In the genomic region with DNA sequence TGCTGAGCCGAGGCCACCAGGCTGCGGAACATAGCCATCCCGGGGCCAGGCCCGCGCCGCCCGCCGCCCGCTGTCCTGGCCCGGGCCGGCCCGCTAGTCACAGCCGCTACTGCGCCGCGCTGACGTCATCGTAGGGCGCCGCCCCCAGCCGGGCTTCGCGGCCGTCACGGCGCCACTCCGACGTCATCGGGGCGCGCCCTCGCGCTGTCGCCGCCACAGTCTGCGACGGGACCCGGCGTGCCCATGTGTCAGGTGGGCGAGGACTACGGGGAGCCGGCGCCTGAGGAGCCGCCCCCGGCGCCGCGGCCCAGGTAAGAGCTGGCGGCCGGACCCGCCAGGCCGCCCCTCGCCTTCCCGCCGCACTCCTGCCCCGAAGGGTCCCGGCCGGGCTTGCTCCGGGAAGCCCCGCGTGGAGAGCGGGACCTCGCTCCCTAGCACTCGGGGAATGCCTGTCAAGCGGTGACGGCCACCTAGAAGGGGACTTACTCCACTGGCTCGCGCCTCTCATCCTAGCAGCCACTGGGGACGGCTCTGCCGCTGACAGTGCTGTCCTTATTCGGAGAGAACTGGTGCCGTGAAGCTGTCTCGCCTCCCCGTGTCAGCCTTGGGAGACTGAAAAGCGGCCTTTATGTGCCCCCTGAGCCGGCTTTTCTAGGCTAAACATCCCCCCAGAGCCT, we compare ENCODE assay signal across 1 cellular context.
A peak's percentile ranks its signal among the peaks of the same experiment; 100 is the strongest.
TF ChIP-seq lines count a peak whose summit lies in the region.

A gene (plus strand): TSS at position 216 of the 677 bp plus-strand sequence. CDS start 28 bp downstream, at position 244.
A gene with protein sequence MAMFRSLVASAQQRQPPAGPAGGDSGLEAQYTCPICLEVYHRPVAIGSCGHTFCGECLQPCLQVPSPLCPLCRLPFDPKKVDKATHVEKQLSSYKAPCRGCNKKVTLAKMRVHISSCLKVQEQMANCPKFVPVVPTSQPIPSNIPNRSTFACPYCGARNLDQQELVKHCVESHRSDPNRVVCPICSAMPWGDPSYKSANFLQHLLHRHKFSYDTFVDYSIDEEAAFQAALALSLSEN (minus strand): TSS at position 121 of the 677 bp plus-strand sequence. CDS start 83 bp downstream, at position 38.

TF ChIP-seq in HepG2, 621 proteins besides CTCF, POLR2A, EP300 and RAD21 (continued from another document and continues in another):
- TF ChIP-seq, protein P1, sequence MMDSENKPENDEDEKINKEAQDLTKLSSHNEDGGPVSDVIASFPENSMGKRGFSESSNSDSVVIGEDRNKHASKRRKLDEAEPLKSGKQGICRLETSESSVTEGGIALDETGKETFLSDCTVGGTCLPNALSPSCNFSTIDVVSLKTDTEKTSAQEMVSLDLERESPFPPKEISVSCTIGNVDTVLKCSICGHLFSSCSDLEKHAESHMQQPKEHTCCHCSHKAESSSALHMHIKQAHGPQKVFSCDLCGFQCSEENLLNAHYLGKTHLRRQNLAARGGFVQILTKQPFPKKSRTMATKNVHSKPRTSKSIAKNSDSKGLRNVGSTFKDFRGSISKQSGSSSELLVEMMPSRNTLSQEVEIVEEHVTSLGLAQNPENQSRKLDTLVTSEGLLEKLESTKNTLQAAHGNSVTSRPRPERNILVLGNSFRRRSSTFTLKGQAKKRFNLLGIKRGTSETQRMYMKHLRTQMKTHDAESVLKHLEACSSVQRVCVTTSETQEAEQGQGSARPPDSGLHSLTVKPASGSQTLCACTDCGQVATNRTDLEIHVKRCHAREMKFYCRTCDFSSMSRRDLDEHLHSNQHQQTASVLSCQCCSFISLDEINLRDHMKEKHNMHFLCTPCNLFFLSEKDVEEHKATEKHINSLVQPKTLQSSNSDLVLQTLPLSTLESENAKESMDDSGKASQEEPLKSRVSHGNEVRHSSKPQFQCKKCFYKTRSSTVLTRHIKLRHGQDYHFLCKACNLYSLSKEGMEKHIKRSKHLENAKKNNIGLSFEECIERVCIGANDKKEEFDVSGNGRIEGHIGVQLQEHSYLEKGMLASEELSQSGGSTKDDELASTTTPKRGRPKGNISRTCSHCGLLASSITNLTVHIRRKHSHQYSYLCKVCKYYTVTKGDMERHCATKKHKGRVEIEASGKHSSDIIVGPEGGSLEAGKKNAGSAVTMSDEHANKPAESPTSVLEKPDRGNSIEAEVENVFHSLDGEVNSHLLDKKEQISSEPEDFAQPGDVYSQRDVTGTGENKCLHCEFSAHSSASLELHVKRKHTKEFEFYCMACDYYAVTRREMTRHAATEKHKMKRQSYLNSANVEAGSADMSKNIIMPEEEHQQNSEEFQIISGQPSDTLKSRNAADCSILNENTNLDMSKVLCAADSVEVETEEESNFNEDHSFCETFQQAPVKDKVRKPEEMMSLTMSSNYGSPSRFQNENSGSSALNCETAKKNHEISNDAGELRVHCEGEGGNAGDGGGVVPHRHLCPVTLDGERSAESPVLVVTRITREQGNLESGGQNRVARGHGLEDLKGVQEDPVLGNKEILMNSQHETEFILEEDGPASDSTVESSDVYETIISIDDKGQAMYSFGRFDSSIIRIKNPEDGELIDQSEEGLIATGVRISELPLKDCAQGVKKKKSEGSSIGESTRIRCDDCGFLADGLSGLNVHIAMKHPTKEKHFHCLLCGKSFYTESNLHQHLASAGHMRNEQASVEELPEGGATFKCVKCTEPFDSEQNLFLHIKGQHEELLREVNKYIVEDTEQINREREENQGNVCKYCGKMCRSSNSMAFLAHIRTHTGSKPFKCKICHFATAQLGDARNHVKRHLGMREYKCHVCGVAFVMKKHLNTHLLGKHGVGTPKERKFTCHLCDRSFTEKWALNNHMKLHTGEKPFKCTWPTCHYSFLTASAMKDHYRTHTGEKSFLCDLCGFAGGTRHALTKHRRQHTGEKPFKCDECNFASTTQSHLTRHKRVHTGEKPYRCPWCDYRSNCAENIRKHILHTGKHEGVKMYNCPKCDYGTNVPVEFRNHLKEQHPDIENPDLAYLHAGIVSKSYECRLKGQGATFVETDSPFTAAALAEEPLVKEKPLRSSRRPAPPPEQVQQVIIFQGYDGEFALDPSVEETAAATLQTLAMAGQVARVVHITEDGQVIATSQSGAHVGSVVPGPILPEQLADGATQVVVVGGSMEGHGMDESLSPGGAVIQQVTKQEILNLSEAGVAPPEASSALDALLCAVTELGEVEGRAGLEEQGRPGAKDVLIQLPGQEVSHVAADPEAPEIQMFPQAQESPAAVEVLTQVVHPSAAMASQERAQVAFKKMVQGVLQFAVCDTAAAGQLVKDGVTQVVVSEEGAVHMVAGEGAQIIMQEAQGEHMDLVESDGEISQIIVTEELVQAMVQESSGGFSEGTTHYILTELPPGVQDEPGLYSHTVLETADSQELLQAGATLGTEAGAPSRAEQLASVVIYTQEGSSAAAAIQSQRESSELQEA (CRISPR knock-in tag; IDR thresholded peaks at IDR 0.05; ENCODE audit: not compliant biosample characterization): peak; percentile 66
- TF ChIP-seq ZNF207 (IDR thresholded peaks at IDR 0.05; ENCODE audit: borderline replicate concordance) (no peak), TGIF2 (CRISPR knock-in tag; IDR thresholded peaks at IDR 0.05) (peak; percentile 100), MED8 (CRISPR knock-in tag; IDR thresholded peaks at IDR 0.05; ENCODE audit: insufficient replicate concordance) (peak; percentile 64), ZNF878 (CRISPR knock-in tag; IDR thresholded peaks at IDR 0.05) (no peak; the same call in 1 of the 2 replicates), ZNF567 (CRISPR knock-in tag; IDR thresholded peaks at IDR 0.05; ENCODE audit: borderline replicate concordance) (peak; percentile 86), ZSCAN22 (CRISPR knock-in tag; IDR thresholded peaks at IDR 0.05) (no peak), ZFP62 (CRISPR knock-in tag; IDR thresholded peaks at IDR 0.05) (no peak), ZNF607 (CRISPR knock-in tag; IDR thresholded peaks at IDR 0.05; ENCODE audit: borderline replicate concordance) (peak; percentile 80), MLLT10 (CRISPR knock-in tag; IDR thresholded peaks at IDR 0.05) (no peak), TBL1XR1 (IDR thresholded peaks at IDR 0.05; ENCODE audit: borderline replicate concordance, low read length, partially characterized antibody) (peak; percentile 83), ZNF572 (CRISPR knock-in tag; IDR thresholded peaks at IDR 0.05) (no peak; the same call in 1 of the 2 replicates), MEF2D (CRISPR knock-in tag; IDR thresholded peaks at IDR 0.05) (no peak), TMF1 (CRISPR knock-in tag; IDR thresholded peaks at IDR 0.05; ENCODE audit: low read depth) (peak; percentile 94; the same call in 1 of the 2 replicates), TBX3 (IDR thresholded peaks at IDR 0.05; ENCODE audit: borderline replicate concordance) (no peak), ZNF547 (CRISPR knock-in tag; IDR thresholded peaks at IDR 0.05) (peak; percentile 88), ZFY (CRISPR knock-in tag; IDR thresholded peaks at IDR 0.05) (peak; percentile 94), ZFP82 (CRISPR knock-in tag; IDR thresholded peaks at IDR 0.05; ENCODE audit: borderline replicate concordance) (0 out of 2 replicates have a peak, but pooled peaks have one; percentile 90), NFYC (CRISPR knock-in tag; IDR thresholded peaks at IDR 0.05) (peak; percentile 51), ZNF20 (CRISPR knock-in tag; IDR thresholded peaks at IDR 0.05) (no peak), ARID2 (CRISPR knock-in tag; IDR thresholded peaks at IDR 0.05; ENCODE audit: borderline replicate concordance) (no peak; the same call in 1 of the 2 replicates)
- TF ChIP-seq, protein P2, sequence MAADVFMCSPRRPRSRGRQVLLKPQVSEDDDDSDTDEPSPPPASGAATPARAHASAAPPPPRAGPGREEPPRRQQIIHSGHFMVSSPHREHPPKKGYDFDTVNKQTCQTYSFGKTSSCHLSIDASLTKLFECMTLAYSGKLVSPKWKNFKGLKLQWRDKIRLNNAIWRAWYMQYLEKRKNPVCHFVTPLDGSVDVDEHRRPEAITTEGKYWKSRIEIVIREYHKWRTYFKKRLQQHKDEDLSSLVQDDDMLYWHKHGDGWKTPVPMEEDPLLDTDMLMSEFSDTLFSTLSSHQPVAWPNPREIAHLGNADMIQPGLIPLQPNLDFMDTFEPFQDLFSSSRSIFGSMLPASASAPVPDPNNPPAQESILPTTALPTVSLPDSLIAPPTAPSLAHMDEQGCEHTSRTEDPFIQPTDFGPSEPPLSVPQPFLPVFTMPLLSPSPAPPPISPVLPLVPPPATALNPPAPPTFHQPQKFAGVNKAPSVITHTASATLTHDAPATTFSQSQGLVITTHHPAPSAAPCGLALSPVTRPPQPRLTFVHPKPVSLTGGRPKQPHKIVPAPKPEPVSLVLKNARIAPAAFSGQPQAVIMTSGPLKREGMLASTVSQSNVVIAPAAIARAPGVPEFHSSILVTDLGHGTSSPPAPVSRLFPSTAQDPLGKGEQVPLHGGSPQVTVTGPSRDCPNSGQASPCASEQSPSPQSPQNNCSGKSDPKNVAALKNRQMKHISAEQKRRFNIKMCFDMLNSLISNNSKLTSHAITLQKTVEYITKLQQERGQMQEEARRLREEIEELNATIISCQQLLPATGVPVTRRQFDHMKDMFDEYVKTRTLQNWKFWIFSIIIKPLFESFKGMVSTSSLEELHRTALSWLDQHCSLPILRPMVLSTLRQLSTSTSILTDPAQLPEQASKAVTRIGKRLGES (CRISPR knock-in tag; IDR thresholded peaks at IDR 0.05; ENCODE audit: borderline replicate concordance): 0 out of 2 replicates have a peak, but pooled peaks have one; percentile 29
- TF ChIP-seq, protein P3, sequence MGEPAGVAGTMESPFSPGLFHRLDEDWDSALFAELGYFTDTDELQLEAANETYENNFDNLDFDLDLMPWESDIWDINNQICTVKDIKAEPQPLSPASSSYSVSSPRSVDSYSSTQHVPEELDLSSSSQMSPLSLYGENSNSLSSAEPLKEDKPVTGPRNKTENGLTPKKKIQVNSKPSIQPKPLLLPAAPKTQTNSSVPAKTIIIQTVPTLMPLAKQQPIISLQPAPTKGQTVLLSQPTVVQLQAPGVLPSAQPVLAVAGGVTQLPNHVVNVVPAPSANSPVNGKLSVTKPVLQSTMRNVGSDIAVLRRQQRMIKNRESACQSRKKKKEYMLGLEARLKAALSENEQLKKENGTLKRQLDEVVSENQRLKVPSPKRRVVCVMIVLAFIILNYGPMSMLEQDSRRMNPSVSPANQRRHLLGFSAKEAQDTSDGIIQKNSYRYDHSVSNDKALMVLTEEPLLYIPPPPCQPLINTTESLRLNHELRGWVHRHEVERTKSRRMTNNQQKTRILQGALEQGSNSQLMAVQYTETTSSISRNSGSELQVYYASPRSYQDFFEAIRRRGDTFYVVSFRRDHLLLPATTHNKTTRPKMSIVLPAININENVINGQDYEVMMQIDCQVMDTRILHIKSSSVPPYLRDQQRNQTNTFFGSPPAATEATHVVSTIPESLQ (CRISPR knock-in tag; conservative IDR thresholded peaks at IDR 0.05): peak; percentile 76; the same call in 1 of the 2 replicates
- TF ChIP-seq, protein P4, sequence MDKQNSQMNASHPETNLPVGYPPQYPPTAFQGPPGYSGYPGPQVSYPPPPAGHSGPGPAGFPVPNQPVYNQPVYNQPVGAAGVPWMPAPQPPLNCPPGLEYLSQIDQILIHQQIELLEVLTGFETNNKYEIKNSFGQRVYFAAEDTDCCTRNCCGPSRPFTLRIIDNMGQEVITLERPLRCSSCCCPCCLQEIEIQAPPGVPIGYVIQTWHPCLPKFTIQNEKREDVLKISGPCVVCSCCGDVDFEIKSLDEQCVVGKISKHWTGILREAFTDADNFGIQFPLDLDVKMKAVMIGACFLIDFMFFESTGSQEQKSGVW (CRISPR knock-in tag; IDR thresholded peaks at IDR 0.05; ENCODE audit: borderline replicate concordance): no peak
- TF ChIP-seq, protein P5, sequence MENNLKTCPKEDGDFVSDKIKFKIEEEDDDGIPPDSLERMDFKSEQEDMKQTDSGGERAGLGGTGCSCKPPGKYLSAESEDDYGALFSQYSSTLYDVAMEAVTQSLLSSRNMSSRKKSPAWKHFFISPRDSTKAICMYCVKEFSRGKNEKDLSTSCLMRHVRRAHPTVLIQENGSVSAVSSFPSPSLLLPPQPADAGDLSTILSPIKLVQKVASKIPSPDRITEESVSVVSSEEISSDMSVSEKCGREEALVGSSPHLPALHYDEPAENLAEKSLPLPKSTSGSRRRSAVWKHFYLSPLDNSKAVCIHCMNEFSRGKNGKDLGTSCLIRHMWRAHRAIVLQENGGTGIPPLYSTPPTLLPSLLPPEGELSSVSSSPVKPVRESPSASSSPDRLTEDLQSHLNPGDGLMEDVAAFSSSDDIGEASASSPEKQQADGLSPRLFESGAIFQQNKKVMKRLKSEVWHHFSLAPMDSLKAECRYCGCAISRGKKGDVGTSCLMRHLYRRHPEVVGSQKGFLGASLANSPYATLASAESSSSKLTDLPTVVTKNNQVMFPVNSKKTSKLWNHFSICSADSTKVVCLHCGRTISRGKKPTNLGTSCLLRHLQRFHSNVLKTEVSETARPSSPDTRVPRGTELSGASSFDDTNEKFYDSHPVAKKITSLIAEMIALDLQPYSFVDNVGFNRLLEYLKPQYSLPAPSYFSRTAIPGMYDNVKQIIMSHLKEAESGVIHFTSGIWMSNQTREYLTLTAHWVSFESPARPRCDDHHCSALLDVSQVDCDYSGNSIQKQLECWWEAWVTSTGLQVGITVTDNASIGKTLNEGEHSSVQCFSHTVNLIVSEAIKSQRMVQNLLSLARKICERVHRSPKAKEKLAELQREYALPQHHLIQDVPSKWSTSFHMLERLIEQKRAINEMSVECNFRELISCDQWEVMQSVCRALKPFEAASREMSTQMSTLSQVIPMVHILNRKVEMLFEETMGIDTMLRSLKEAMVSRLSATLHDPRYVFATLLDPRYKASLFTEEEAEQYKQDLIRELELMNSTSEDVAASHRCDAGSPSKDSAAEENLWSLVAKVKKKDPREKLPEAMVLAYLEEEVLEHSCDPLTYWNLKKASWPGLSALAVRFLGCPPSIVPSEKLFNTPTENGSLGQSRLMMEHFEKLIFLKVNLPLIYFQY (CRISPR knock-in tag; IDR thresholded peaks at IDR 0.05; ENCODE audit: borderline replicate concordance): peak; percentile 98
- TF ChIP-seq, protein P6, sequence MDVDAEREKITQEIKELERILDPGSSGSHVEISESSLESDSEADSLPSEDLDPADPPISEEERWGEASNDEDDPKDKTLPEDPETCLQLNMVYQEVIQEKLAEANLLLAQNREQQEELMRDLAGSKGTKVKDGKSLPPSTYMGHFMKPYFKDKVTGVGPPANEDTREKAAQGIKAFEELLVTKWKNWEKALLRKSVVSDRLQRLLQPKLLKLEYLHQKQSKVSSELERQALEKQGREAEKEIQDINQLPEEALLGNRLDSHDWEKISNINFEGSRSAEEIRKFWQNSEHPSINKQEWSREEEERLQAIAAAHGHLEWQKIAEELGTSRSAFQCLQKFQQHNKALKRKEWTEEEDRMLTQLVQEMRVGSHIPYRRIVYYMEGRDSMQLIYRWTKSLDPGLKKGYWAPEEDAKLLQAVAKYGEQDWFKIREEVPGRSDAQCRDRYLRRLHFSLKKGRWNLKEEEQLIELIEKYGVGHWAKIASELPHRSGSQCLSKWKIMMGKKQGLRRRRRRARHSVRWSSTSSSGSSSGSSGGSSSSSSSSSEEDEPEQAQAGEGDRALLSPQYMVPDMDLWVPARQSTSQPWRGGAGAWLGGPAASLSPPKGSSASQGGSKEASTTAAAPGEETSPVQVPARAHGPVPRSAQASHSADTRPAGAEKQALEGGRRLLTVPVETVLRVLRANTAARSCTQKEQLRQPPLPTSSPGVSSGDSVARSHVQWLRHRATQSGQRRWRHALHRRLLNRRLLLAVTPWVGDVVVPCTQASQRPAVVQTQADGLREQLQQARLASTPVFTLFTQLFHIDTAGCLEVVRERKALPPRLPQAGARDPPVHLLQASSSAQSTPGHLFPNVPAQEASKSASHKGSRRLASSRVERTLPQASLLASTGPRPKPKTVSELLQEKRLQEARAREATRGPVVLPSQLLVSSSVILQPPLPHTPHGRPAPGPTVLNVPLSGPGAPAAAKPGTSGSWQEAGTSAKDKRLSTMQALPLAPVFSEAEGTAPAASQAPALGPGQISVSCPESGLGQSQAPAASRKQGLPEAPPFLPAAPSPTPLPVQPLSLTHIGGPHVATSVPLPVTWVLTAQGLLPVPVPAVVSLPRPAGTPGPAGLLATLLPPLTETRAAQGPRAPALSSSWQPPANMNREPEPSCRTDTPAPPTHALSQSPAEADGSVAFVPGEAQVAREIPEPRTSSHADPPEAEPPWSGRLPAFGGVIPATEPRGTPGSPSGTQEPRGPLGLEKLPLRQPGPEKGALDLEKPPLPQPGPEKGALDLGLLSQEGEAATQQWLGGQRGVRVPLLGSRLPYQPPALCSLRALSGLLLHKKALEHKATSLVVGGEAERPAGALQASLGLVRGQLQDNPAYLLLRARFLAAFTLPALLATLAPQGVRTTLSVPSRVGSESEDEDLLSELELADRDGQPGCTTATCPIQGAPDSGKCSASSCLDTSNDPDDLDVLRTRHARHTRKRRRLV (CRISPR knock-in tag; IDR thresholded peaks at IDR 0.05): no peak
